ENCODE assay signal across 2 cellular contexts in genomic region chr1:109253803-109254620, GRCh38.
TF ChIP-seq lines count a peak whose summit lies in the region.

No MANE protein-coding gene starts in this region.

TF ChIP-seq in GM23338, 12 proteins besides CTCF, POLR2A, EP300 and RAD21:
- TF ChIP-seq ZNF114 (CRISPR knock-in tag; IDR thresholded peaks at IDR 0.05) (no peak), POLR2AphosphoS5 (IDR thresholded peaks at IDR 0.05; ENCODE audit: low read depth) (no peak), STAT1 (IDR thresholded peaks at IDR 0.05; ENCODE audit: unreplicated experiment) (no peak), JUNB (IDR thresholded peaks at IDR 0.05; ENCODE audit: unreplicated experiment) (no peak)
TF ChIP-seq in GM23338: peak in this region for 0.

TF ChIP-seq in K562, 482 proteins besides CTCF, POLR2A, EP300 and RAD21 (continues in another document):
- no peak for TF ChIP-seq NR4A1 (CRISPR knock-in tag; IDR thresholded peaks at IDR 0.05)
- no peak for TF ChIP-seq NR4A1 (tag; IDR thresholded peaks at IDR 0.05)
- TF ChIP-seq, protein P1, sequence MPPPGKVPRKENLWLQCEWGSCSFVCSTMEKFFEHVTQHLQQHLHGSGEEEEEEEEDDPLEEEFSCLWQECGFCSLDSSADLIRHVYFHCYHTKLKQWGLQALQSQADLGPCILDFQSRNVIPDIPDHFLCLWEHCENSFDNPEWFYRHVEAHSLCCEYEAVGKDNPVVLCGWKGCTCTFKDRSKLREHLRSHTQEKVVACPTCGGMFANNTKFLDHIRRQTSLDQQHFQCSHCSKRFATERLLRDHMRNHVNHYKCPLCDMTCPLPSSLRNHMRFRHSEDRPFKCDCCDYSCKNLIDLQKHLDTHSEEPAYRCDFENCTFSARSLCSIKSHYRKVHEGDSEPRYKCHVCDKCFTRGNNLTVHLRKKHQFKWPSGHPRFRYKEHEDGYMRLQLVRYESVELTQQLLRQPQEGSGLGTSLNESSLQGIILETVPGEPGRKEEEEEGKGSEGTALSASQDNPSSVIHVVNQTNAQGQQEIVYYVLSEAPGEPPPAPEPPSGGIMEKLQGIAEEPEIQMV (tag; conservative IDR thresholded peaks at IDR 0.05; ENCODE audit: low read depth): no peak
- no peak for TF ChIP-seq HDGF (IDR thresholded peaks at IDR 0.05)
- no peak for TF ChIP-seq ZNF583 (CRISPR knock-in tag; IDR thresholded peaks at IDR 0.05)
- TF ChIP-seq ZNF408 (CRISPR knock-in tag; IDR thresholded peaks at IDR 0.05; ENCODE audit: low read depth): no peak
- no peak for TF ChIP-seq PHB (CRISPR knock-in tag; IDR thresholded peaks at IDR 0.05)
- TF ChIP-seq SP1 (CRISPR knock-in tag; IDR thresholded peaks at IDR 0.05): peak; percentile 14; the same call in 1 of the 2 replicates
- TF ChIP-seq ZNF586 (CRISPR knock-in tag; conservative IDR thresholded peaks at IDR 0.05): no peak
- TF ChIP-seq E2F1 (CRISPR knock-in tag; IDR thresholded peaks at IDR 0.05): no peak
- no peak for TF ChIP-seq HES1 (IDR thresholded peaks at IDR 0.05; ENCODE audit: low read depth)
- TF ChIP-seq SIRT6 (IDR thresholded peaks at IDR 0.05; ENCODE audit: low read depth, low read length): no peak
- TF ChIP-seq, protein P2, sequence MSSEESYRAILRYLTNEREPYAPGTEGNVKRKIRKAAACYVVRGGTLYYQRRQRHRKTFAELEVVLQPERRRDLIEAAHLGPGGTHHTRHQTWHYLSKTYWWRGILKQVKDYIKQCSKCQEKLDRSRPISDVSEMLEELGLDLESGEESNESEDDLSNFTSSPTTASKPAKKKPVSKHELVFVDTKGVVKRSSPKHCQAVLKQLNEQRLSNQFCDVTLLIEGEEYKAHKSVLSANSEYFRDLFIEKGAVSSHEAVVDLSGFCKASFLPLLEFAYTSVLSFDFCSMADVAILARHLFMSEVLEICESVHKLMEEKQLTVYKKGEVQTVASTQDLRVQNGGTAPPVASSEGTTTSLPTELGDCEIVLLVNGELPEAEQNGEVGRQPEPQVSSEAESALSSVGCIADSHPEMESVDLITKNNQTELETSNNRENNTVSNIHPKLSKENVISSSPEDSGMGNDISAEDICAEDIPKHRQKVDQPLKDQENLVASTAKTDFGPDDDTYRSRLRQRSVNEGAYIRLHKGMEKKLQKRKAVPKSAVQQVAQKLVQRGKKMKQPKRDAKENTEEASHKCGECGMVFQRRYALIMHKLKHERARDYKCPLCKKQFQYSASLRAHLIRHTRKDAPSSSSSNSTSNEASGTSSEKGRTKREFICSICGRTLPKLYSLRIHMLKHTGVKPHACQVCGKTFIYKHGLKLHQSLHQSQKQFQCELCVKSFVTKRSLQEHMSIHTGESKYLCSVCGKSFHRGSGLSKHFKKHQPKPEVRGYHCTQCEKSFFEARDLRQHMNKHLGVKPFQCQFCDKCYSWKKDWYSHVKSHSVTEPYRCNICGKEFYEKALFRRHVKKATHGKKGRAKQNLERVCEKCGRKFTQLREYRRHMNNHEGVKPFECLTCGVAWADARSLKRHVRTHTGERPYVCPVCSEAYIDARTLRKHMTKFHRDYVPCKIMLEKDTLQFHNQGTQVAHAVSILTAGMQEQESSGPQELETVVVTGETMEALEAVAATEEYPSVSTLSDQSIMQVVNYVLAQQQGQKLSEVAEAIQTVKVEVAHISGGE (CRISPR knock-in tag; IDR thresholded peaks at IDR 0.05): 0 out of 6 replicates have a peak, but pooled peaks of 1 of the 3 experiments have one; percentile 49
- TF ChIP-seq LEF1 (IDR thresholded peaks at IDR 0.05): 0 out of 2 replicates have a peak, but pooled peaks have one; percentile 53
- TF ChIP-seq, protein P3, sequence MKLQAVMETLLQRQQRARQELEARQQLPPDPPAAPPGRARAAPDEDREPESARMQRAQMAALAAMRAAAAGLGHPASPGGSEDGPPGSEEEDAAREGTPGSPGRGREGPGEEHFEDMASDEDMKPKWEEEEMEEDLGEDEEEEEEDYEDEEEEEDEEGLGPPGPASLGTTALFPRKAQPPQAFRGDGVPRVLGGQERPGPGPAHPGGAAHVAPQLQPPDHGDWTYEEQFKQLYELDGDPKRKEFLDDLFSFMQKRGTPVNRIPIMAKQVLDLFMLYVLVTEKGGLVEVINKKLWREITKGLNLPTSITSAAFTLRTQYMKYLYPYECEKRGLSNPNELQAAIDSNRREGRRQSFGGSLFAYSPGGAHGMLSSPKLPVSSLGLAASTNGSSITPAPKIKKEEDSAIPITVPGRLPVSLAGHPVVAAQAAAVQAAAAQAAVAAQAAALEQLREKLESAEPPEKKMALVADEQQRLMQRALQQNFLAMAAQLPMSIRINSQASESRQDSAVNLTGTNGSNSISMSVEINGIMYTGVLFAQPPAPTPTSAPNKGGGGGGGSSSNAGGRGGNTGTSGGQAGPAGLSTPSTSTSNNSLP (IDR thresholded peaks at IDR 0.05; ENCODE audit: borderline replicate concordance, low read depth, low read length): no peak
- peak; percentile 94 for TF ChIP-seq TFAP4 (CRISPR knock-in tag; IDR thresholded peaks at IDR 0.05; ENCODE audit: borderline replicate concordance)
- TF ChIP-seq ZNF133 (CRISPR knock-in tag; IDR thresholded peaks at IDR 0.05): no peak
- no peak for TF ChIP-seq ASH1L (IDR thresholded peaks at IDR 0.05; ENCODE audit: borderline replicate concordance, low read depth, partially characterized antibody)
- TF ChIP-seq CHD4 (IDR thresholded peaks at IDR 0.05; ENCODE audit: insufficient read depth, insufficient replicate concordance, low read depth, low read length, poor library complexity, severe bottlenecking): no peak
- TF ChIP-seq, protein P4, sequence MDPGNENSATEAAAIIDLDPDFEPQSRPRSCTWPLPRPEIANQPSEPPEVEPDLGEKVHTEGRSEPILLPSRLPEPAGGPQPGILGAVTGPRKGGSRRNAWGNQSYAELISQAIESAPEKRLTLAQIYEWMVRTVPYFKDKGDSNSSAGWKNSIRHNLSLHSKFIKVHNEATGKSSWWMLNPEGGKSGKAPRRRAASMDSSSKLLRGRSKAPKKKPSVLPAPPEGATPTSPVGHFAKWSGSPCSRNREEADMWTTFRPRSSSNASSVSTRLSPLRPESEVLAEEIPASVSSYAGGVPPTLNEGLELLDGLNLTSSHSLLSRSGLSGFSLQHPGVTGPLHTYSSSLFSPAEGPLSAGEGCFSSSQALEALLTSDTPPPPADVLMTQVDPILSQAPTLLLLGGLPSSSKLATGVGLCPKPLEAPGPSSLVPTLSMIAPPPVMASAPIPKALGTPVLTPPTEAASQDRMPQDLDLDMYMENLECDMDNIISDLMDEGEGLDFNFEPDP (CRISPR knock-in tag; IDR thresholded peaks at IDR 0.05): no peak
- TF ChIP-seq TRIM25 (IDR thresholded peaks at IDR 0.05; ENCODE audit: borderline replicate concordance): no peak
- 0 out of 2 replicates have a peak, but pooled peaks have one; percentile 7 for TF ChIP-seq XRCC5 (IDR thresholded peaks at IDR 0.05; ENCODE audit: low read depth, low read length)
- no peak for TF ChIP-seq ZNF134 (CRISPR knock-in tag; conservative IDR thresholded peaks at IDR 0.05)
- TF ChIP-seq PTRF (tag; IDR thresholded peaks at IDR 0.05): no peak
- TF ChIP-seq, protein P5, sequence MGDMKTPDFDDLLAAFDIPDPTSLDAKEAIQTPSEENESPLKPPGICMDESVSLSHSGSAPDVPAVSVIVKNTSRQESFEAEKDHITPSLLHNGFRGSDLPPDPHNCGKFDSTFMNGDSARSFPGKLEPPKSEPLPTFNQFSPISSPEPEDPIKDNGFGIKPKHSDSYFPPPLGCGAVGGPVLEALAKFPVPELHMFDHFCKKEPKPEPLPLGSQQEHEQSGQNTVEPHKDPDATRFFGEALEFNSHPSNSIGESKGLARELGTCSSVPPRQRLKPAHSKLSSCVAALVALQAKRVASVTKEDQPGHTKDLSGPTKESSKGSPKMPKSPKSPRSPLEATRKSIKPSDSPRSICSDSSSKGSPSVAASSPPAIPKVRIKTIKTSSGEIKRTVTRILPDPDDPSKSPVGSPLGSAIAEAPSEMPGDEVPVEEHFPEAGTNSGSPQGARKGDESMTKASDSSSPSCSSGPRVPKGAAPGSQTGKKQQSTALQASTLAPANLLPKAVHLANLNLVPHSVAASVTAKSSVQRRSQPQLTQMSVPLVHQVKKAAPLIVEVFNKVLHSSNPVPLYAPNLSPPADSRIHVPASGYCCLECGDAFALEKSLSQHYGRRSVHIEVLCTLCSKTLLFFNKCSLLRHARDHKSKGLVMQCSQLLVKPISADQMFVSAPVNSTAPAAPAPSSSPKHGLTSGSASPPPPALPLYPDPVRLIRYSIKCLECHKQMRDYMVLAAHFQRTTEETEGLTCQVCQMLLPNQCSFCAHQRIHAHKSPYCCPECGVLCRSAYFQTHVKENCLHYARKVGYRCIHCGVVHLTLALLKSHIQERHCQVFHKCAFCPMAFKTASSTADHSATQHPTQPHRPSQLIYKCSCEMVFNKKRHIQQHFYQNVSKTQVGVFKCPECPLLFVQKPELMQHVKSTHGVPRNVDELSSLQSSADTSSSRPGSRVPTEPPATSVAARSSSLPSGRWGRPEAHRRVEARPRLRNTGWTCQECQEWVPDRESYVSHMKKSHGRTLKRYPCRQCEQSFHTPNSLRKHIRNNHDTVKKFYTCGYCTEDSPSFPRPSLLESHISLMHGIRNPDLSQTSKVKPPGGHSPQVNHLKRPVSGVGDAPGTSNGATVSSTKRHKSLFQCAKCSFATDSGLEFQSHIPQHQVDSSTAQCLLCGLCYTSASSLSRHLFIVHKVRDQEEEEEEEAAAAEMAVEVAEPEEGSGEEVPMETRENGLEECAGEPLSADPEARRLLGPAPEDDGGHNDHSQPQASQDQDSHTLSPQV (IDR thresholded peaks at IDR 0.05): peak; percentile 46
- TF ChIP-seq, protein P6, sequence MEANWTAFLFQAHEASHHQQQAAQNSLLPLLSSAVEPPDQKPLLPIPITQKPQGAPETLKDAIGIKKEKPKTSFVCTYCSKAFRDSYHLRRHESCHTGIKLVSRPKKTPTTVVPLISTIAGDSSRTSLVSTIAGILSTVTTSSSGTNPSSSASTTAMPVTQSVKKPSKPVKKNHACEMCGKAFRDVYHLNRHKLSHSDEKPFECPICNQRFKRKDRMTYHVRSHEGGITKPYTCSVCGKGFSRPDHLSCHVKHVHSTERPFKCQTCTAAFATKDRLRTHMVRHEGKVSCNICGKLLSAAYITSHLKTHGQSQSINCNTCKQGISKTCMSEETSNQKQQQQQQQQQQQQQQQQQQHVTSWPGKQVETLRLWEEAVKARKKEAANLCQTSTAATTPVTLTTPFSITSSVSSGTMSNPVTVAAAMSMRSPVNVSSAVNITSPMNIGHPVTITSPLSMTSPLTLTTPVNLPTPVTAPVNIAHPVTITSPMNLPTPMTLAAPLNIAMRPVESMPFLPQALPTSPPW (CRISPR knock-in tag; IDR thresholded peaks at IDR 0.05): peak; percentile 44
- peak; percentile 41; the same call in 1 of the 2 replicates for TF ChIP-seq ETV1 (tag; conservative IDR thresholded peaks at IDR 0.05; ENCODE audit: low read depth)
- no peak for TF ChIP-seq POLR2AphosphoS2 (IDR thresholded peaks at IDR 0.05; ENCODE audit: low read length)
- TF ChIP-seq ZBTB7A (IDR thresholded peaks at IDR 0.05; ENCODE audit: borderline replicate concordance, control insufficient read depth, low read depth, low read length): peak; percentile 97
- 0 out of 2 replicates have a peak, but pooled peaks have one; percentile 8 for TF ChIP-seq CREM (IDR thresholded peaks at IDR 0.05; ENCODE audit: low read depth)
- no peak for TF ChIP-seq RBM39 (optimal IDR thresholded peaks at IDR 0.05; ENCODE audit: low read depth, low read length)
- TF ChIP-seq MNT (conservative IDR thresholded peaks at IDR 0.05): no peak
- TF ChIP-seq ID3 (CRISPR knock-in tag; IDR thresholded peaks at IDR 0.05): no peak
- TF ChIP-seq ID3 (tag; IDR thresholded peaks at IDR 0.05): peak; percentile 38; the same call in 1 of the 2 replicates
